ENCODE assay signal across 20 cellular contexts in the genomic region with DNA sequence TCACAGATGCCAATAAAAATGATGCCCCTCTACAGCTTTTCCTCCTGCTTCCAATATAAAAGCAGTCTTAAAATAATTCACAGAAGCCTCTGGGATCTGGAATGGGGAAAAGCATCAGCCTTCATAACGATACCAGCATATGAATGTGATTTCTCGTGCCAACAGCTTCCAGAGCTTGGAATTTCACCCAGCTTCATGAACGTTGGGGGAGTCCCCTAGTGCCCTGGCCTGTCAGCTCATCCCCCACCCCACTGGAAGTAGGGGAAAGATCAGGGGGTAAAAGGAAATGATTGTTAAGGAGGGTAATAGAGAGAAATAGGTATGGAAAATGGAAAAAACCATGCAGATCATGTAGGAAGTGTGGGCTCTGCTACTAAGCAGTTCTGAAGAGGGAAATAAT.
"Had no signal": no experiment of that assay in that cellular context is flagged by ENCODE, and none has a peak within 500 bp of the region (broad histone marks: within the 10 kb centered on the region; RNA-seq: fewer than 3 reads in every experiment).

No MANE protein-coding gene starts in this region.

- H3K4me3 ChIP-seq: coronary artery, dorsolateral prefrontal cortex, esophagus squamous epithelium, gastrocnemius medialis, heart right ventricle, left ventricle myocardium inferior, lower lobe of right lung, mucosa of descending colon had no signal

- DNase-seq: dermis blood vessel endothelial cell; dorsolateral prefrontal cortex; effector CD4-positive, alpha-beta T cell; effector memory CD4-positive, alpha-beta T cell; esophagus squamous epithelium; foreskin fibroblast; foreskin melanocyte; gastrocnemius medialis; glutamatergic neuron; head of caudate nucleus; heart right ventricle; hippocampal formation; left cardiac atrium; left ventricle myocardium inferior; lower lobe of right lung; mesenchymal stem cell; mucosa of descending colon; naive B cell had no signal

- H3K4me1 ChIP-seq: esophagus squamous epithelium, gastrocnemius medialis, lower lobe of right lung had no signal

- H3K27ac Mint-ChIP-seq: mesothelial cell of epicardium had no signal

- H3K4me1 Mint-ChIP-seq: naive B cell had no signal

- H3K36me3 Mint-ChIP-seq: mesothelial cell of epicardium, naive B cell had no signal

- ATAC-seq: gastrocnemius medialis, heart right ventricle, left cardiac atrium, lower lobe of right lung, mucosa of descending colon had no signal

- H3K9me3 Mint-ChIP-seq: mesothelial cell of epicardium had no signal

- H3K27ac ChIP-seq: dorsolateral prefrontal cortex, esophagus squamous epithelium, gastrocnemius medialis, heart right ventricle, left ventricle myocardium inferior, lower lobe of right lung had no signal

- H3K4me3 Mint-ChIP-seq: mesothelial cell of epicardium, naive B cell had no signal

- H3K36me3 ChIP-seq: esophagus squamous epithelium, gastrocnemius medialis, heart right ventricle, left ventricle myocardium inferior, lower lobe of right lung had no signal

- H3K27me3 ChIP-seq: esophagus squamous epithelium, gastrocnemius medialis, heart right ventricle had no signal

- H3K9me3 ChIP-seq: esophagus squamous epithelium, gastrocnemius medialis, heart right ventricle, left ventricle myocardium inferior, lower lobe of right lung, mucosa of descending colon had no signal
